ENCODE assay signal across 16 cellular contexts in the genomic region with DNA sequence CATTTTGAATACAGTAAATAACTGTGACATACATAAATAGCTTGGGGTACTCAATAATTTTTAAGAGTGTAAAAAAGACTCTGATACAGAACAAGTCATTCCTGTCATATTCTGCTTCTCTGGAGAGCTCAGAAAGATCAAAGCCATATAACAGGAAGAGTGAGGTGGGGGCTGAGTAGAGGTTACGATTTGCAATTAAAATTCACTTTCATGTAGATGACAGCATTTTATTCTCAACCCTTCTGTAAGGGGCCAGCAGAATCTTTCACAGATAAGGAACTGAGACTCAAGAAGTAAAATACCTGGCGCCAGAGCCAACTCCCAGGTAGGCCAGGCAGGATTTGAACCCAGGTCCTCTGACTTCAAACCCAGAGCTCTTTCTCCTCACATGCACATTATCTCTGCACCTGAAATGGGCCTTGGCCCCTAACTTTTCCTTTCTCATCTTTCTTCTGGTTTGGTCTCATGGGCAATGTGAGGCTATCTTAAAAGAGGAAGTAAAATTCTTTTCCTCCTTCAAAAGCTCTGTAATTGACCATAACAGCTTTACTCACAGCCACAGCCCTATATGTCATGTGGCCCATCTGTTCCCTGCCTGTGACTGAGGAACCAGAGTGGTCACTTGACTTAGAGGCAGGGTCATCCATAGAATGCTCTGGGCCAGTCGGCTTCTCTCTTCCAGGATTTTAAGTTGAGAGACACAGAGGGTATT.
DNase-seq lines count a peak whose midpoint lies in the region; ATAC-seq and TF ChIP-seq lines count a peak whose summit lies in the region.
"Had no signal": no experiment of that assay in that cellular context is flagged by ENCODE, and none has a peak within 500 bp of the region (broad histone marks: within the 10 kb centered on the region; RNA-seq: fewer than 3 reads in every experiment).

No MANE protein-coding gene starts in this region.

- H3K4me3 ChIP-seq in vagina = no peak overlapping the region
- no peak overlapping the region for H3K4me3 ChIP-seq in CD8-positive, alpha-beta memory T cell (ENCODE audit: low read length)
- H3K4me3 ChIP-seq: ascending aorta, SK-N-MC had no signal

- TF ChIP-seq CTCF in vagina (IDR thresholded peaks at IDR 0.05) = no peak

- intact Hi-C loops in vagina (cut with DNase I) = no loop called here

- no peaks in the 10 kb centered on the region for H3K9me3 Mint-ChIP-seq in activated naive CD4-positive, alpha-beta T cell treated with anti-CD3 and anti-CD28 coated beads, Interleukin-2, amount 50 U/mL, for 24 hours
- no peaks in the 10 kb centered on the region for H3K9me3 Mint-ChIP-seq in CD8-positive, alpha-beta memory T cell
- H3K9me3 Mint-ChIP-seq: activated T-cell treated with anti-CD3 and anti-CD28 coated beads, Interleukin-2, amount 50 U/mL, for 72 hours; natural killer cell treated with Interleukin-12 subunit alpha and Interleukin-12 subunit beta and Interleukin-15 and Interleukin-18, amount 100 ng/mL, for 72 hours had no signal

- peak overlapping the region; percentile 56 for H3K27ac Mint-ChIP-seq in activated naive CD4-positive, alpha-beta T cell treated with anti-CD3 and anti-CD28 coated beads, Interleukin-2, amount 50 U/mL, for 24 hours
- peak overlapping the region in 2 of 8 donors; percentile 5 to 33 for H3K27ac Mint-ChIP-seq in CD8-positive, alpha-beta memory T cell
- H3K27ac Mint-ChIP-seq: activated T-cell treated with anti-CD3 and anti-CD28 coated beads, Interleukin-2, amount 50 U/mL, for 72 hours; natural killer cell treated with Interleukin-12 subunit alpha and Interleukin-12 subunit beta and Interleukin-15 and Interleukin-18, amount 100 ng/mL, for 72 hours had no signal

- H3K27ac ChIP-seq in vagina = no peak overlapping the region
- no peak overlapping the region for H3K27ac ChIP-seq in CD8-positive, alpha-beta memory T cell (ENCODE audit: low read depth, low read length)
- H3K27ac ChIP-seq: 22Rv1, ascending aorta, SK-N-MC had no signal

- no peaks in the 10 kb centered on the region for H3K27me3 Mint-ChIP-seq in activated naive CD4-positive, alpha-beta T cell treated with anti-CD3 and anti-CD28 coated beads, Interleukin-2, amount 50 U/mL, for 24 hours
- H3K27me3 Mint-ChIP-seq in CD8-positive, alpha-beta memory T cell = peaks cover 3 to 13% of the 10 kb centered on the region in 2 donors

- CTCF ChIA-PET in CD8-positive, alpha-beta memory T cell (lab: Charles Lee) = no interaction called here

- H3K4me1 Mint-ChIP-seq in activated naive CD4-positive, alpha-beta T cell treated with anti-CD3 and anti-CD28 coated beads, Interleukin-2, amount 50 U/mL, for 24 hours = peaks cover 9% of the 10 kb centered on the region
- peaks cover 5 to 14% (median 6%) of the 10 kb centered on the region in 3 donors for H3K4me1 Mint-ChIP-seq in CD8-positive, alpha-beta memory T cell

- peak; percentile 57 for ATAC-seq in HG03442 (IDR thresholded peaks at IDR 0.05; ENCODE audit: unreplicated experiment)
- ATAC-seq: activated T-cell treated with anti-CD3 and anti-CD28 coated beads, Interleukin-2, amount 50 U/mL, for 72 hours; natural killer cell treated with Interleukin-12 subunit alpha and Interleukin-12 subunit beta and Interleukin-15 and Interleukin-18, amount 100 ng/mL, for 72 hours had no signal

- no peaks in the 10 kb centered on the region for H3K4me1 ChIP-seq in vagina
- no peaks in the 10 kb centered on the region for H3K4me1 ChIP-seq in CD8-positive, alpha-beta memory T cell (ENCODE audit: insufficient read depth, low read length)
- H3K4me1 ChIP-seq: ascending aorta had no signal

- TF ChIP-seq POLR2A in vagina (IDR thresholded peaks at IDR 0.05) = no peak

- no peaks in the 10 kb centered on the region for H3K27me3 ChIP-seq in vagina
- H3K27me3 ChIP-seq in CD8-positive, alpha-beta memory T cell (ENCODE audit: insufficient read depth, low read length, poor library complexity, severe bottlenecking) = no peaks in the 10 kb centered on the region
- H3K27me3 ChIP-seq: ascending aorta had no signal

- DNase-seq in activated naive CD4-positive, alpha-beta T cell treated with anti-CD3 and anti-CD28 coated beads, Interleukin-2, amount 50 U/mL, for 16 hours = no peak
- DNase-seq in UCSD-AML1 (lab: John Stamatoyannopoulos, UW; ENCODE audit: unreplicated experiment) = peak; percentile 19
- peak; percentile 31 to 70 for DNase-seq in vagina (ENCODE audit: extremely low spot score in 2 of 2)
- DNase-seq in CD8-positive, alpha-beta memory T cell = no peak
- DNase-seq in AG20443 (ENCODE audit: low spot score) = no peak
- no peak for DNase-seq in KG1 (lab: John Stamatoyannopoulos, UW)
- DNase-seq: activated CD4-positive, alpha-beta T cell treated with anti-CD3 and anti-CD28 coated beads for 1 hour; activated T-cell treated with anti-CD3 and anti-CD28 coated beads, Interleukin-2, amount 50 U/mL, for 72 hours; NCI-H187; NCI-H526 treated with DMSO at 0.1 percent for 48 hours had no signal

- H3K36me3 Mint-ChIP-seq in activated naive CD4-positive, alpha-beta T cell treated with anti-CD3 and anti-CD28 coated beads, Interleukin-2, amount 50 U/mL, for 24 hours = no peaks in the 10 kb centered on the region
- H3K36me3 Mint-ChIP-seq in CD8-positive, alpha-beta memory T cell = no peaks in the 10 kb centered on the region
- H3K36me3 Mint-ChIP-seq: natural killer cell treated with Interleukin-12 subunit alpha and Interleukin-12 subunit beta and Interleukin-15 and Interleukin-18, amount 100 ng/mL, for 72 hours had no signal

- POLR2A ChIA-PET in CD8-positive, alpha-beta memory T cell (lab: Charles Lee) = no interaction called here

- no peak overlapping the region for H3K4me3 Mint-ChIP-seq in activated naive CD4-positive, alpha-beta T cell treated with anti-CD3 and anti-CD28 coated beads, Interleukin-2, amount 50 U/mL, for 24 hours
- no peak overlapping the region for H3K4me3 Mint-ChIP-seq in CD8-positive, alpha-beta memory T cell
- H3K4me3 Mint-ChIP-seq: activated T-cell treated with anti-CD3 and anti-CD28 coated beads, Interleukin-2, amount 50 U/mL, for 72 hours; natural killer cell treated with Interleukin-12 subunit alpha and Interleukin-12 subunit beta and Interleukin-15 and Interleukin-18, amount 100 ng/mL, for 72 hours had no signal

- H3K36me3 ChIP-seq in vagina = no peaks in the 10 kb centered on the region
- H3K36me3 ChIP-seq in CD8-positive, alpha-beta memory T cell (ENCODE audit: insufficient read depth, low read length) = no peaks in the 10 kb centered on the region
- H3K36me3 ChIP-seq: ascending aorta had no signal

- no peaks in the 10 kb centered on the region for H3K9me3 ChIP-seq in vagina
- no peaks in the 10 kb centered on the region for H3K9me3 ChIP-seq in CD8-positive, alpha-beta memory T cell (ENCODE audit: low read length)
- H3K9me3 ChIP-seq: ascending aorta had no signal

Comparison
In these comparisons a context has a peak if more than half of its experiments do, and no peak if none do; other contexts are left out.
1. DNase-seq: peak in UCSD-AML1 (single experiment) and vagina (2 of 2); none in activated naive CD4-positive, alpha-beta T cell treated with anti-CD3 and anti-CD28 coated beads, Interleukin-2, amount 50 U/mL, for 16 hours (single experiment), CD8-positive, alpha-beta memory T cell (0 of 5), AG20443 (single experiment) and KG1 (single experiment).